ENCODE assay signal across 1 cellular context in genomic region chr2:187497858-187498463, GRCh38.
TF ChIP-seq lines count a peak whose summit lies in the region.

No MANE protein-coding gene starts in this region.

TF ChIP-seq in GM12878, 131 proteins besides CTCF, POLR2A, EP300 and RAD21:
- TF ChIP-seq, protein P1, sequence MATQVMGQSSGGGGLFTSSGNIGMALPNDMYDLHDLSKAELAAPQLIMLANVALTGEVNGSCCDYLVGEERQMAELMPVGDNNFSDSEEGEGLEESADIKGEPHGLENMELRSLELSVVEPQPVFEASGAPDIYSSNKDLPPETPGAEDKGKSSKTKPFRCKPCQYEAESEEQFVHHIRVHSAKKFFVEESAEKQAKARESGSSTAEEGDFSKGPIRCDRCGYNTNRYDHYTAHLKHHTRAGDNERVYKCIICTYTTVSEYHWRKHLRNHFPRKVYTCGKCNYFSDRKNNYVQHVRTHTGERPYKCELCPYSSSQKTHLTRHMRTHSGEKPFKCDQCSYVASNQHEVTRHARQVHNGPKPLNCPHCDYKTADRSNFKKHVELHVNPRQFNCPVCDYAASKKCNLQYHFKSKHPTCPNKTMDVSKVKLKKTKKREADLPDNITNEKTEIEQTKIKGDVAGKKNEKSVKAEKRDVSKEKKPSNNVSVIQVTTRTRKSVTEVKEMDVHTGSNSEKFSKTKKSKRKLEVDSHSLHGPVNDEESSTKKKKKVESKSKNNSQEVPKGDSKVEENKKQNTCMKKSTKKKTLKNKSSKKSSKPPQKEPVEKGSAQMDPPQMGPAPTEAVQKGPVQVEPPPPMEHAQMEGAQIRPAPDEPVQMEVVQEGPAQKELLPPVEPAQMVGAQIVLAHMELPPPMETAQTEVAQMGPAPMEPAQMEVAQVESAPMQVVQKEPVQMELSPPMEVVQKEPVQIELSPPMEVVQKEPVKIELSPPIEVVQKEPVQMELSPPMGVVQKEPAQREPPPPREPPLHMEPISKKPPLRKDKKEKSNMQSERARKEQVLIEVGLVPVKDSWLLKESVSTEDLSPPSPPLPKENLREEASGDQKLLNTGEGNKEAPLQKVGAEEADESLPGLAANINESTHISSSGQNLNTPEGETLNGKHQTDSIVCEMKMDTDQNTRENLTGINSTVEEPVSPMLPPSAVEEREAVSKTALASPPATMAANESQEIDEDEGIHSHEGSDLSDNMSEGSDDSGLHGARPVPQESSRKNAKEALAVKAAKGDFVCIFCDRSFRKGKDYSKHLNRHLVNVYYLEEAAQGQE (IDR thresholded peaks at IDR 0.05; ENCODE audit: low read depth, low read length) = no peak
- TF ChIP-seq RFX5 (IDR thresholded peaks at IDR 0.05; ENCODE audit: low read depth, low read length) = no peak
- TF ChIP-seq, protein P2, sequence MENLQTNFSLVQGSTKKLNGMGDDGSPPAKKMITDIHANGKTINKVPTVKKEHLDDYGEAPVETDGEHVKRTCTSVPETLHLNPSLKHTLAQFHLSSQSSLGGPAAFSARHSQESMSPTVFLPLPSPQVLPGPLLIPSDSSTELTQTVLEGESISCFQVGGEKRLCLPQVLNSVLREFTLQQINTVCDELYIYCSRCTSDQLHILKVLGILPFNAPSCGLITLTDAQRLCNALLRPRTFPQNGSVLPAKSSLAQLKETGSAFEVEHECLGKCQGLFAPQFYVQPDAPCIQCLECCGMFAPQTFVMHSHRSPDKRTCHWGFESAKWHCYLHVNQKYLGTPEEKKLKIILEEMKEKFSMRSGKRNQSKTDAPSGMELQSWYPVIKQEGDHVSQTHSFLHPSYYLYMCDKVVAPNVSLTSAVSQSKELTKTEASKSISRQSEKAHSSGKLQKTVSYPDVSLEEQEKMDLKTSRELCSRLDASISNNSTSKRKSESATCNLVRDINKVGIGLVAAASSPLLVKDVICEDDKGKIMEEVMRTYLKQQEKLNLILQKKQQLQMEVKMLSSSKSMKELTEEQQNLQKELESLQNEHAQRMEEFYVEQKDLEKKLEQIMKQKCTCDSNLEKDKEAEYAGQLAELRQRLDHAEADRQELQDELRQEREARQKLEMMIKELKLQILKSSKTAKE (IDR thresholded peaks at IDR 0.05; ENCODE audit: low read depth, poor library complexity, severe bottlenecking) = no peak
- TF ChIP-seq ZNF384 (IDR thresholded peaks at IDR 0.05; ENCODE audit: borderline replicate concordance, low read depth, low read length) = no peak
- no peak for TF ChIP-seq SMAD1 (IDR thresholded peaks at IDR 0.05; ENCODE audit: low read depth, partially characterized antibody)
- no peak for TF ChIP-seq NFXL1 (IDR thresholded peaks at IDR 0.05; ENCODE audit: borderline replicate concordance)
- TF ChIP-seq DPF2 (IDR thresholded peaks at IDR 0.05) = no peak
- no peak for TF ChIP-seq TAF1 (IDR thresholded peaks at IDR 0.05; ENCODE audit: borderline replicate concordance, low read depth, low read length)
- TF ChIP-seq GABPA (IDR thresholded peaks at IDR 0.05; ENCODE audit: low read depth) = no peak
- no peak for TF ChIP-seq MAX (IDR thresholded peaks at IDR 0.05; ENCODE audit: low read depth, low read length)
- TF ChIP-seq CHD1 (IDR thresholded peaks at IDR 0.05; ENCODE audit: low read depth, low read length) = no peak
- TF ChIP-seq NRF1 (conservative IDR thresholded peaks at IDR 0.05; ENCODE audit: low read depth, low read length) = no peak
- no peak for TF ChIP-seq SRF (IDR thresholded peaks at IDR 0.05; ENCODE audit: low read depth in 2 of 2, low read length in 2 of 2)
TF ChIP-seq in GM12878: peak in this region for 0.
